ENCODE assay signal across 22 cellular contexts in genomic region chr11:18752502-18752901, GRCh38. TPM values are rescaled to one million over a fixed set of nuclear protein-coding genes. Genes with fewer than 3 reads are reported as not detected.
DNase-seq lines count a peak whose midpoint lies in the region; ATAC-seq and TF ChIP-seq lines count a peak whose summit lies in the region.
"Had no signal": no experiment of that assay in that cellular context is flagged by ENCODE, and none has a peak within 500 bp of the region (broad histone marks: within the 10 kb centered on the region; RNA-seq: fewer than 3 reads in every experiment).

No MANE protein-coding gene starts in this region.

- TF ChIP-seq CTCF in omental fat pad (IDR thresholded peaks at IDR 0.05): no peak
- TF ChIP-seq CTCF in mesothelial cell of epicardium (IDR thresholded peaks at IDR 0.05; ENCODE audit: unreplicated experiment): no peak

- H3K36me3 Mint-ChIP-seq in mesothelial cell of epicardium: no peaks in the 10 kb centered on the region
- H3K36me3 Mint-ChIP-seq: CD4-positive, alpha-beta memory T cell had no signal

- peaks cover 3% of the 10 kb centered on the region for H3K4me1 Mint-ChIP-seq in mesothelial cell of epicardium
- H3K4me1 Mint-ChIP-seq: CD4-positive, alpha-beta memory T cell had no signal

- ATAC-seq in omental fat pad (ENCODE audit: low FRiP score): no peak
- ATAC-seq: Right ventricle myocardium inferior had no signal

- H3K4me3 Mint-ChIP-seq in mesothelial cell of epicardium: no peak overlapping the region
- H3K4me3 Mint-ChIP-seq: CD4-positive, alpha-beta memory T cell; H9; HFFc6 had no signal

- H3K27ac Mint-ChIP-seq in mesothelial cell of epicardium: no peak overlapping the region
- H3K27ac Mint-ChIP-seq: CD4-positive, alpha-beta memory T cell; H9; HFFc6 had no signal

- no peaks in the 10 kb centered on the region for H3K9me3 Mint-ChIP-seq in mesothelial cell of epicardium
- H3K9me3 Mint-ChIP-seq: CD4-positive, alpha-beta memory T cell; H9; HFFc6 had no signal

- DNase-seq in NCI-H1105 treated with DMSO at 0.1 percent for 48 hours (lab: John Stamatoyannopoulos, UW) (peak; percentile 18), NCI-H748 treated with DMSO at 0.1 percent for 48 hours (lab: John Stamatoyannopoulos, UW) (peak; percentile 15), medulla oblongata (ENCODE audit: extremely low spot score) (peak; percentile 46), superior temporal gyrus (ENCODE audit: extremely low spot score) (peak; percentile 47), omental fat pad (ENCODE audit: low spot score) (no peak), Kasumi-1 (lab: John Stamatoyannopoulos, UW) (no peak), mesothelial cell of epicardium (ENCODE audit: low spot score in 2 of 2, unreplicated experiment in 2 of 2) (no peak)
- DNase-seq: CD4-positive, alpha-beta memory T cell; DND-41; GM23248; H9; HFFc6; MG63; NCI-H1092 treated with DMSO at 0.1 percent for 48 hours; NCI-H1694 treated with DMSO at 0.1 percent for 48 hours; NCI-H2081 treated with DMSO at 0.1 percent for 48 hours; NCI-H510A; T-helper 1 cell had no signal

- H3K27me3 Mint-ChIP-seq in mesothelial cell of epicardium (ENCODE audit: low read depth): peaks cover 43% of the 10 kb centered on the region

RNA-seq across cellular contexts. Expression of gene IGSF22, which starts 26.5 kb away (rescaled TPM):
- under 1 TPM in 2 of 4 donors, not detected in 2; 0.13 to 0.24 TPM for total RNA-seq in omental fat pad
- 0.24 to 0.47 TPM (median 0.45 TPM) in 3 replicates for total RNA-seq in mesothelial cell of epicardium
- total RNA-seq: A673, GM23248, HFFc6, LHCN-M2, SJSA1 had no signal

RNA-seq across cellular contexts. Expression of gene PTPN5, which starts 39.1 kb away (rescaled TPM):
- total RNA-seq in omental fat pad: 1 to 10 TPM in 3 of 4 donors, under 1 TPM in 1; 0.28 to 4.7 (median 1.5) TPM
- 2.5 to 3.3 TPM (median 2.7 TPM) in 3 replicates for total RNA-seq in mesothelial cell of epicardium
- total RNA-seq: CD4-positive, alpha-beta memory T cell; GM23248; HFFc6; LHCN-M2; SJSA1 had no signal

RNA-seq across cellular contexts. Expression of gene TMEM86A, which starts 53.9 kb away (rescaled TPM):
- total RNA-seq in omental fat pad (1 to 10 TPM; 3.4 to 8.3 (median 5.8) TPM), mesothelial cell of epicardium (6.6 to 7.9 TPM (median 7.4 TPM) in 3 replicates)

Comparison
In these comparisons a context has a peak if more than half of its experiments do, and no peak if none do; other contexts are left out.
1. DNase-seq: peak in NCI-H1105 treated with DMSO at 0.1 percent for 48 hours (single experiment), NCI-H748 treated with DMSO at 0.1 percent for 48 hours (single experiment), medulla oblongata (single experiment) and superior temporal gyrus (single experiment); none in omental fat pad (single experiment), Kasumi-1 (0 of 2) and mesothelial cell of epicardium (0 of 2).